In the genomic region with DNA sequence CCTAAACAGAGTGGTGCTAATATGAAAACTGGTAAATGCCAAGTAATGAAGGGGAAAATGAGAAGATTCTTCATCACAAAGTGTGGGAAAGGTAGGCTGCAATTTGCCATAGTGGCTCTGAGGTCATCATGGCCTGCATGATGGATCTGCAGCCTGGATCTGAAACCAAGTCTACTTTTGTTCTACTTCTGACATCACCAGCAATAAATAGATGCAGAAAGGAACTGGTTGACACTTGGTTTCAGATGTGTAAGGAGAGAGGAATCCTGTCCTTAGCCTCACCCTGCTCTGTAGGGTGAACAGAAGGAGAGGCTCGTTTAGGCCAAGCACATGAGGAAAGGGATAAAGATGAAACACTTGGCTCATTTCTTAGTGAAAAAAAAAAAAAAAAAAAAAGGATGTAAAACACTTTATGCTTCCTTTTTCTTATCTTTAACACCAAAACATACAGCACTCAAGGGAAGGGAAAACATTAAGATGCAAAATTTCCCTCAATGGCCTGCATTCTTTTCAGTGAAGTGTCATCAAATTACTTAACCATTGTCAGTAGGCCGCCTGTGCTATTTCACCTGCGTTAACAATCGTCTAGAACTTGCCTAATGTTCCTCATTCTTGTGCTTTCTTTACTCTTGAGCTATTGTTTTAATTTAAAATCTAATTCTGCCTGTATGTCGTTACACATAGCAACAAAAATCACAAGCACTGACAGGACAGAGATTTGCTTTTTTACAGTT, we compare ENCODE assay signal across 9 cellular contexts. TPM values are rescaled to one million over a fixed set of nuclear protein-coding genes. Genes with fewer than 3 reads are reported as not detected.
DNase-seq lines count a peak whose midpoint lies in the region; ATAC-seq and TF ChIP-seq lines count a peak whose summit lies in the region.
"Had no signal": no experiment of that assay in that cellular context is flagged by ENCODE, and none has a peak within 500 bp of the region (broad histone marks: within the 10 kb centered on the region; RNA-seq: fewer than 3 reads in every experiment).

No MANE protein-coding gene starts in this region.

- DNase-seq in GM03348 (ENCODE audit: low spot score) (peak; percentile 22), foreskin keratinocyte (peak; percentile 28 to 76), colonic mucosa (no peak), mucosa of gallbladder (ENCODE audit: low spot score) (no peak), AG08396 (ENCODE audit: low spot score) (no peak)
- DNase-seq: activated T-cell treated with anti-CD3 and anti-CD28 coated beads, Interleukin-2, amount 50 U/mL, for 24 hours had no signal

- TF ChIP-seq CTCF in foreskin keratinocyte (conservative IDR thresholded peaks at IDR 0.05) = no peak
- TF ChIP-seq CTCF in colonic mucosa (IDR thresholded peaks at IDR 0.05) = no peak

- H3K9me3 ChIP-seq in HUES64 (ENCODE audit: insufficient read depth, low read depth, low read length) = no peaks in the 10 kb centered on the region
- no peaks in the 10 kb centered on the region for H3K9me3 ChIP-seq in colonic mucosa

- H3K27ac ChIP-seq in HUES64 (ENCODE audit: low read depth, low read length) = peak overlapping the region; percentile 42; the same call in 1 of the 2 replicates
- no peak overlapping the region for H3K27ac ChIP-seq in foreskin keratinocyte
- H3K27ac ChIP-seq in colonic mucosa = no peak overlapping the region

- no peak overlapping the region for H3K4me3 ChIP-seq in HUES64 (ENCODE audit: low read length)
- H3K4me3 ChIP-seq in colonic mucosa = no peak overlapping the region

- H3K36me3 ChIP-seq in HUES64 (ENCODE audit: insufficient read depth, low read length) (no peaks in the 10 kb centered on the region), colonic mucosa (no peaks in the 10 kb centered on the region)

- H3K9ac ChIP-seq in HUES64 (ENCODE audit: low read depth, low read length) (no peak overlapping the region), colonic mucosa (ENCODE audit: low read depth in 2 of 2, low read length in 2 of 2) (no peak overlapping the region)

- H3K4me1 ChIP-seq in HUES64 (ENCODE audit: insufficient read depth, low read length) (peaks cover 47% of the 10 kb centered on the region), foreskin keratinocyte (no peaks in the 10 kb centered on the region), colonic mucosa (no peaks in the 10 kb centered on the region)

- WGBS in HUES64 = 23% methylated on average over 5 of the region's 5 CpGs

- H3K27me3 ChIP-seq in HUES64 (ENCODE audit: insufficient read depth, low read length) (no peaks in the 10 kb centered on the region), foreskin keratinocyte (peaks cover 9% of the 10 kb centered on the region), colonic mucosa (no peaks in the 10 kb centered on the region)

- peak; percentile 79 for ATAC-seq in GM21529 (IDR thresholded peaks at IDR 0.05; ENCODE audit: unreplicated experiment)
- ATAC-seq in foreskin keratinocyte = peak; percentile 71
- no peak for ATAC-seq in HG03571 (IDR thresholded peaks at IDR 0.05; ENCODE audit: unreplicated experiment)

- intact Hi-C loops in colonic mucosa (cut with DNase I) = no loop called here

RNA-seq across cellular contexts. Expression of gene NEB, which starts 3.9 kb away (rescaled TPM):
- polyA plus RNA-seq in HUES64 (2013, experiment 1 of 2) = 0.20 TPM
- 0.76 TPM for polyA plus RNA-seq in HUES64 (2013, experiment 2 of 2)
- total RNA-seq in foreskin keratinocyte (under 0.01 and 0.27 TPM in 2 replicates), colonic mucosa (1 to 10 TPM in 1 of 2 donors, under 1 TPM in 1; 0.89 to 1.0 TPM), mucosa of gallbladder (140 TPM)
- polyA plus RNA-seq in foreskin keratinocyte = not detected in 2 replicates

Comparison
In these comparisons a context has a peak if more than half of its experiments do, and no peak if none do; other contexts are left out.
1. DNase-seq: peak in GM03348 (single experiment) and foreskin keratinocyte (2 of 2); none in colonic mucosa (single experiment), mucosa of gallbladder (single experiment) and AG08396 (single experiment).
2. RNA of gene NEB, which starts 3.9 kb away (total RNA-seq): 140 TPM in mucosa of gallbladder (single experiment); 0.89 to 1.0 TPM in colonic mucosa and under 0.01 to 0.27 TPM in foreskin keratinocyte; every median in the first group is over 10 times any median in the second.